8 cellular contexts compared by ENCODE assay signal in genomic region chr10:67884842-67885680, GRCh38. TPM values are rescaled to one million over a fixed set of nuclear protein-coding genes. Genes with fewer than 3 reads are reported as not detected.
DNase-seq lines count a peak whose midpoint lies in the region; ATAC-seq, FAIRE-seq and TF ChIP-seq lines count a peak whose summit lies in the region.

No MANE protein-coding gene starts in this region.

- no peak for FAIRE-seq in A549 (lab: Jason Lieb, UNC)

- peaks cover 21% of the 10 kb centered on the region for H4K20me1 ChIP-seq in smooth muscle cell (ENCODE audit: low read depth)

- TF ChIP-seq CTCF in A549 (IDR thresholded peaks at IDR 0.05) (no peak), cardiac fibroblast (IDR thresholded peaks at IDR 0.05; ENCODE audit: low read depth, low read length) (no peak), smooth muscle cell (IDR thresholded peaks at IDR 0.05; ENCODE audit: borderline replicate concordance, insufficient read depth, poor library complexity, severe bottlenecking) (no peak)

- ATAC-seq in A549 (peak; percentile 87 to 88), GM18520 (IDR thresholded peaks at IDR 0.05; ENCODE audit: unreplicated experiment) (peak; percentile 32), HG03066 (IDR thresholded peaks at IDR 0.05; ENCODE audit: low read depth, unreplicated experiment) (peak; percentile 57)

- POLR2A ChIA-PET in A549 (lab: Yijun Ruan, JAX): interaction anchor here (0.6 to 1.4 kb wide), 7 partner anchors 17 to 448 kb away, joined by 3 to 6 read pairs (median 4); partner anchors contain the start of genes HNRNPH3 and PBLD

- H3K4me1 ChIP-seq in A549: peaks cover 11% of the 10 kb centered on the region
- peaks cover 9% of the 10 kb centered on the region for H3K4me1 ChIP-seq in smooth muscle cell (ENCODE audit: low read depth)

- 1% methylated on average over 37 of the region's 73 CpGs for WGBS in A549 (ENCODE audit: missing lambda C conversion rate)
- WGBS in smooth muscle cell (ENCODE audit: low lambda C conversion rate): under 1% methylated on average over 55 of the region's 73 CpGs

- peak overlapping the region; percentile 73 for H3K9ac ChIP-seq in smooth muscle cell (ENCODE audit: low read depth)

- no peak; a peak in 1 of 5 replicates for TF ChIP-seq RAD21 in A549 (conservative IDR thresholded peaks at IDR 0.05 in 1 of 2, IDR thresholded peaks at IDR 0.05 in 1 of 2)

- H3K79me2 ChIP-seq in smooth muscle cell (ENCODE audit: low read depth): peaks cover 41% of the 10 kb centered on the region

- TF ChIP-seq EP300 in A549 (IDR thresholded peaks at IDR 0.05): no peak

- peak overlapping the region; percentile 83 for H3K4me2 ChIP-seq in A549
- peak overlapping the region; percentile 99 for H3K4me2 ChIP-seq in smooth muscle cell

- peak overlapping the region; percentile 92 for H2AFZ ChIP-seq in smooth muscle cell (ENCODE audit: low read depth)

- H3K27ac ChIP-seq in A549 (peak overlapping the region; percentile 94 to 95), smooth muscle cell (ENCODE audit: low read depth) (peak overlapping the region; percentile 79)

- H3K9me3 ChIP-seq in A549: no peaks in the 10 kb centered on the region
- no peaks in the 10 kb centered on the region for H3K9me3 ChIP-seq in smooth muscle cell (replicated peaks; ENCODE audit: low read depth)

- TF ChIP-seq POLR2A in A549 (IDR thresholded peaks at IDR 0.05; ENCODE audit: low read length): peak; percentile 19; the same call in 1 of the 2 replicates

- CTCF ChIA-PET in A549 (lab: Yijun Ruan, JAX): interaction anchor here (0.6 to 1.9 kb wide), 7 partner anchors 9 to 729 kb away, joined by 3 to 12 read pairs (median 3); no protein-coding TSS in a partner anchor

- no peaks in the 10 kb centered on the region for H3K27me3 ChIP-seq in smooth muscle cell (ENCODE audit: low read depth)

- peak; percentile 69 to 83 for DNase-seq in A549 (ENCODE audit: low read depth in 1 of 2, low spot score in 1 of 2)
- peak; percentile 8 for DNase-seq in NCI-H2196 treated with DMSO at 0.1 percent for 48 hours (lab: John Stamatoyannopoulos, UW; ENCODE audit: unreplicated experiment)
- peak; percentile 41 to 70 (median 54) for DNase-seq in activated CD4-positive, CD25-positive, alpha-beta regulatory T cell (lab: John Stamatoyannopoulos, UW)
- DNase-seq in cardiac fibroblast (ENCODE audit: low read depth in 2 of 2): peak; percentile 68 to 84
- DNase-seq in inferior parietal cortex (ENCODE audit: extremely low spot score): peak; percentile 74
- peak; percentile 77 for DNase-seq in smooth muscle cell (lab: John Stamatoyannopoulos, UW; ENCODE audit: unreplicated experiment)

- peaks cover 7% of the 10 kb centered on the region for H3K36me3 ChIP-seq in smooth muscle cell (ENCODE audit: low read depth)

- H3K4me3 ChIP-seq in A549 (peak overlapping the region; percentile 69), cardiac fibroblast (replicated peaks in 1 of 2; ENCODE audit: low read depth in 2 of 2, low read length in 2 of 2) (peak overlapping the region; percentile 69 to 86), smooth muscle cell (peak overlapping the region; percentile 87)

- H3F3A ChIP-seq in smooth muscle cell (ENCODE audit: low read depth): peaks cover 6% of the 10 kb centered on the region

TF ChIP-seq in A549, 52 proteins besides CTCF, POLR2A, EP300 and RAD21:
- TF ChIP-seq ATOH8 (CRISPR knock-in tag; IDR thresholded peaks at IDR 0.05; ENCODE audit: low read depth) (no peak), PBX3 (IDR thresholded peaks at IDR 0.05) (no peak), TP53 (CRISPR knock-in tag; IDR thresholded peaks at IDR 0.05) (peak; percentile 70; the same call in 1 of the 2 replicates), EHMT2 (IDR thresholded peaks at IDR 0.05; ENCODE audit: low read depth) (no peak), BCL3 (IDR thresholded peaks at IDR 0.05) (peak; percentile 54; the same call in 1 of the 3 replicates), JUN (IDR thresholded peaks at IDR 0.05) (peak; percentile 77 to 88; a peak in 4 of 5 replicates), RFX5 (IDR thresholded peaks at IDR 0.05) (0 out of 2 replicates have a peak, but pooled peaks have one; percentile 33)
- TF ChIP-seq, protein P1, sequence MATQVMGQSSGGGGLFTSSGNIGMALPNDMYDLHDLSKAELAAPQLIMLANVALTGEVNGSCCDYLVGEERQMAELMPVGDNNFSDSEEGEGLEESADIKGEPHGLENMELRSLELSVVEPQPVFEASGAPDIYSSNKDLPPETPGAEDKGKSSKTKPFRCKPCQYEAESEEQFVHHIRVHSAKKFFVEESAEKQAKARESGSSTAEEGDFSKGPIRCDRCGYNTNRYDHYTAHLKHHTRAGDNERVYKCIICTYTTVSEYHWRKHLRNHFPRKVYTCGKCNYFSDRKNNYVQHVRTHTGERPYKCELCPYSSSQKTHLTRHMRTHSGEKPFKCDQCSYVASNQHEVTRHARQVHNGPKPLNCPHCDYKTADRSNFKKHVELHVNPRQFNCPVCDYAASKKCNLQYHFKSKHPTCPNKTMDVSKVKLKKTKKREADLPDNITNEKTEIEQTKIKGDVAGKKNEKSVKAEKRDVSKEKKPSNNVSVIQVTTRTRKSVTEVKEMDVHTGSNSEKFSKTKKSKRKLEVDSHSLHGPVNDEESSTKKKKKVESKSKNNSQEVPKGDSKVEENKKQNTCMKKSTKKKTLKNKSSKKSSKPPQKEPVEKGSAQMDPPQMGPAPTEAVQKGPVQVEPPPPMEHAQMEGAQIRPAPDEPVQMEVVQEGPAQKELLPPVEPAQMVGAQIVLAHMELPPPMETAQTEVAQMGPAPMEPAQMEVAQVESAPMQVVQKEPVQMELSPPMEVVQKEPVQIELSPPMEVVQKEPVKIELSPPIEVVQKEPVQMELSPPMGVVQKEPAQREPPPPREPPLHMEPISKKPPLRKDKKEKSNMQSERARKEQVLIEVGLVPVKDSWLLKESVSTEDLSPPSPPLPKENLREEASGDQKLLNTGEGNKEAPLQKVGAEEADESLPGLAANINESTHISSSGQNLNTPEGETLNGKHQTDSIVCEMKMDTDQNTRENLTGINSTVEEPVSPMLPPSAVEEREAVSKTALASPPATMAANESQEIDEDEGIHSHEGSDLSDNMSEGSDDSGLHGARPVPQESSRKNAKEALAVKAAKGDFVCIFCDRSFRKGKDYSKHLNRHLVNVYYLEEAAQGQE (IDR thresholded peaks at IDR 0.05): no peak

RNA-seq across cellular contexts. Expression of gene SIRT1, which starts 0.6 kb away (rescaled TPM):
- 30.5 and 34.8 TPM in 2 replicates for polyA plus RNA-seq in A549 (2011; rRNA removed)
- 9.5 and 10.6 TPM in 2 replicates for polyA plus RNA-seq in A549 (2012; cell fraction: cytosol; rRNA removed)
- polyA plus RNA-seq in A549 (2012; cell fraction: nucleus; rRNA removed): 6.0 and 10.2 TPM in 2 replicates
- polyA plus RNA-seq in A549 (2017; fragmentation: RNase III; extraction: RNeasy Plus Mini Kit Qiagen cat#74134 plus additional on column Dnase treatment): 16.1 to 16.8 TPM (median 16.2 TPM) in 3 replicates
- polyA minus RNA-seq in A549 (2011; rRNA and poly(A)+ RNA removed): 6.3 and 8.2 TPM in 2 replicates
- 14.9 and 22.7 TPM in 2 replicates for total RNA-seq in smooth muscle cell
- polyA plus RNA-seq in smooth muscle cell: 8.0 and 9.1 TPM in 2 replicates

RNA-seq across cellular contexts. Expression of gene DNAJC12, which starts 47.1 kb away (rescaled TPM):
- polyA plus RNA-seq in A549 (2011; rRNA removed) (80.0 and 87.9 TPM in 2 replicates), A549 (2017; fragmentation: RNase III; extraction: RNeasy Plus Mini Kit Qiagen cat#74134 plus additional on column Dnase treatment) (13.1 to 19.8 TPM (median 19.1 TPM) in 3 replicates), smooth muscle cell (0.82 and 1.4 TPM in 2 replicates)
- polyA plus RNA-seq in A549 (2012; cell fraction: cytosol; rRNA removed): 15.4 and 15.5 TPM in 2 replicates
- polyA plus RNA-seq in A549 (2012; cell fraction: nucleus; rRNA removed): 3.5 and 7.5 TPM in 2 replicates
- 5.2 and 5.8 TPM in 2 replicates for polyA minus RNA-seq in A549 (2011; rRNA and poly(A)+ RNA removed)
- total RNA-seq in smooth muscle cell: 2.1 and 3.7 TPM in 2 replicates

Comparison
In these comparisons a context has a peak if more than half of its experiments do, and no peak if none do; other contexts are left out.
1. Peak in every context shown above with its lines: DNase-seq, ATAC-seq, H3K4me3 ChIP-seq and H3K27ac ChIP-seq.
2. ATAC-seq: peak in every context shown above with its lines; median percentile 88 in A549; 57 in HG03066; 32 in GM18520.
3. DNase-seq: peak in every context shown above with its lines; median percentile 77 in smooth muscle cell; 76 in A549; 76 in cardiac fibroblast; 74 in inferior parietal cortex; 54 in activated CD4-positive, CD25-positive, alpha-beta regulatory T cell; 8 in NCI-H2196 treated with DMSO at 0.1 percent for 48 hours.